6 cellular contexts compared by ENCODE assay signal in the genomic region with DNA sequence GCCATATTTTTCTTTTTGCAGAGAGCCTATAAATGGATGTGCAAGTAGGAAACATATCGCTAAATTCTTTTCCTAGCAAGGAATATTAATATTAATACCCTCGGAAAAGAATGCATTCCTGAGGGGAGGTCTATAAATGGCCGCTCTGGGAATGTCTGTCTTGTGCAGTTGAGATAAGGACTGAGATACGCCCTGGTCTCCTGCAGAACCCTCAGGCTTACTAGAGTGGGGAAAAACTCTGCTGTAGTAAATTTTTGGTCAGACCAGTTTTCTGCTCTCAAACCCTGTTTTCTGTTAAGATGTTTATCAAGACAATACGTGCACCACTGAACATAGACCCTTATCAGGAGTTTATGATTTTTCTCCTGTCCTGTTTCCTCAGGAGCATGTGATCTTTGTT. TPM values are rescaled to one million over a fixed set of nuclear protein-coding genes. Genes with fewer than 3 reads are reported as not detected.
"Had no signal": no experiment of that assay in that cellular context is flagged by ENCODE, and none has a peak within 500 bp of the region (broad histone marks: within the 10 kb centered on the region; RNA-seq: fewer than 3 reads in every experiment).

No MANE protein-coding gene starts in this region.

RNA-seq across cellular contexts. Expression of gene CCRL2, which starts 24.8 kb away (rescaled TPM):
- total RNA-seq: osteocyte, smooth muscle cell, vagina had no signal
- polyA plus RNA-seq: neural cell, smooth muscle cell had no signal

RNA-seq across cellular contexts. Expression of gene LTF, which starts 32.8 kb away (rescaled TPM):
- total RNA-seq: osteocyte, pulmonary artery endothelial cell, smooth muscle cell, vagina had no signal
- polyA plus RNA-seq: naive thymus-derived CD4-positive, alpha-beta T cell; neural cell; smooth muscle cell had no signal
